ENCODE assay signal across 30 cellular contexts in genomic region chr15:88563638-88564037, GRCh38. TPM values are rescaled to one million over a fixed set of nuclear protein-coding genes. Genes with fewer than 3 reads are reported as not detected.
A peak's percentile ranks its signal among the peaks of the same experiment; 100 is the strongest.
DNase-seq lines count a peak whose midpoint lies in the region; ATAC-seq, FAIRE-seq and TF ChIP-seq lines count a peak whose summit lies in the region.
"Had no signal": no experiment of that assay in that cellular context is flagged by ENCODE, and none has a peak within 500 bp of the region (broad histone marks: within the 10 kb centered on the region; RNA-seq: fewer than 3 reads in every experiment).

No MANE protein-coding gene starts in this region.

- peak overlapping the region; percentile 31; the same call in 1 of the 3 replicates for H3K27ac ChIP-seq in K562 (ENCODE audit: extremely low read depth, low read depth, low read length)
- no peak overlapping the region for H3K27ac ChIP-seq in mesendoderm (ENCODE audit: low read depth, low read length)
- H3K27ac ChIP-seq: BLaER1 treated with 17β-estradiol and CSF1 and Interleukin-3, amounts not matched to agents 10 nM and 100 nM; breast epithelium; neutrophil; psoas muscle; RWPE1; tibial artery had no signal

- TF ChIP-seq POLR2A in K562 (conservative IDR thresholded peaks at IDR 0.05): no peak

- H3K9me3 ChIP-seq in K562 (replicated peaks; ENCODE audit: control insufficient read depth, insufficient read depth, low read depth, low read length): no peaks in the 10 kb centered on the region
- H3K9me3 ChIP-seq: BLaER1 treated with 17β-estradiol and CSF1 and Interleukin-3, amounts not matched to agents 10 nM and 100 nM; breast epithelium; neutrophil; psoas muscle; tibial artery had no signal

- no peak overlapping the region for H4K5ac ChIP-seq in mesendoderm (ENCODE audit: low read length)

- H3K36me3 Mint-ChIP-seq in activated T-helper 17 cell treated with anti-CD3 and anti-CD28 coated beads, Interleukin-2, amount 50 U/mL, for 72 hours (ENCODE audit: low read depth): no peaks in the 10 kb centered on the region
- H3K36me3 Mint-ChIP-seq: activated CD4-positive, alpha-beta memory T cell treated with anti-CD3 and anti-CD28 coated beads for 36 hours; mesothelial cell of epicardium had no signal

- no peak overlapping the region for H2BK5ac ChIP-seq in mesendoderm (ENCODE audit: low read length)

- no peak overlapping the region for H3K18ac ChIP-seq in mesendoderm (ENCODE audit: low read length)

- H3K79me2 ChIP-seq in K562 (ENCODE audit: control insufficient read depth, insufficient read depth, low read length): no peaks in the 10 kb centered on the region
- H3K79me2 ChIP-seq in mesendoderm (ENCODE audit: control insufficient read depth, insufficient read depth, low read length): no peaks in the 10 kb centered on the region

- H3K4me1 Mint-ChIP-seq in activated T-helper 17 cell treated with anti-CD3 and anti-CD28 coated beads, Interleukin-2, amount 50 U/mL, for 72 hours: no peaks in the 10 kb centered on the region
- H3K4me1 Mint-ChIP-seq: mesothelial cell of epicardium had no signal

- H4K20me1 ChIP-seq in K562 (replicated peaks; ENCODE audit: control insufficient read depth, insufficient read depth, low read length): no peaks in the 10 kb centered on the region
- H4K20me1 ChIP-seq: BLaER1 treated with 17β-estradiol and CSF1 and Interleukin-3, amounts not matched to agents 10 nM and 100 nM had no signal

- TF ChIP-seq RAD21 in K562 (CRISPR knock-in tag; conservative IDR thresholded peaks at IDR 0.05 in 1 of 2, IDR thresholded peaks at IDR 0.05 in 1 of 2): no peak

- H3K79me1 ChIP-seq in mesendoderm (ENCODE audit: low read length): no peaks in the 10 kb centered on the region

- no peak overlapping the region for H3K56ac ChIP-seq in mesendoderm (ENCODE audit: low read length)

- no peak overlapping the region for H3K4me3 Mint-ChIP-seq in activated T-helper 17 cell treated with anti-CD3 and anti-CD28 coated beads, Interleukin-2, amount 50 U/mL, for 72 hours
- H3K4me3 Mint-ChIP-seq: activated CD4-positive, alpha-beta memory T cell treated with anti-CD3 and anti-CD28 coated beads for 36 hours; mesothelial cell of epicardium; naive B cell had no signal

- no peak overlapping the region for H4K8ac ChIP-seq in mesendoderm (ENCODE audit: low read depth, low read length)

- H3K36me3 ChIP-seq in K562 (ENCODE audit: control insufficient read depth, insufficient read depth, low read length) (no peaks in the 10 kb centered on the region), mesendoderm (ENCODE audit: control insufficient read depth, insufficient read depth, low read length) (no peaks in the 10 kb centered on the region)
- H3K36me3 ChIP-seq: BLaER1 treated with 17β-estradiol and CSF1 and Interleukin-3, amounts not matched to agents 10 nM and 100 nM; breast epithelium; neutrophil; tibial artery had no signal

- no peak overlapping the region for H3K23ac ChIP-seq in mesendoderm (ENCODE audit: low read length)

- no peaks in the 10 kb centered on the region for H3K9me3 Mint-ChIP-seq in activated T-helper 17 cell treated with anti-CD3 and anti-CD28 coated beads, Interleukin-2, amount 50 U/mL, for 72 hours
- H3K9me3 Mint-ChIP-seq: activated CD4-positive, alpha-beta memory T cell treated with anti-CD3 and anti-CD28 coated beads for 36 hours had no signal

- CTCF ChIA-PET in K562 (lab: Yijun Ruan, JAX; ENCODE audit: low intra/inter-chr PET ratio): no interaction called here

- peak; percentile 31 for DNase-seq in RCC 7860 (ENCODE audit: low spot score)
- peak; percentile 27 to 82 (median 56) for DNase-seq in K562 (ENCODE audit: extremely low read depth in 1 of 4, low spot score in 3 of 4)
- no peak for DNase-seq in left colon
- no peak for DNase-seq in mesendoderm
- DNase-seq in posterior vena cava (ENCODE audit: low spot score): no peak
- DNase-seq: activated CD4-positive, alpha-beta memory T cell treated with anti-CD3 and anti-CD28 coated beads for 36 hours; activated CD8-positive, alpha-beta memory T cell treated with anti-CD3 and anti-CD28 coated beads, Interleukin-2, amount 50 U/mL, for 4 hours; activated naive CD4-positive, alpha-beta T cell treated with Interleukin-2 at 50 U/mL for 16 hours; COR-L47; effector CD4-positive, alpha-beta T cell; GF-D8; HCEC 1CT; islet precursor cell; naive B cell; NCI-H1092; NCI-H187; NCI-H82; psoas muscle; stimulated activated CD4-positive, alpha-beta T cell treated with anti-CD3 and anti-CD28 coated beads, Interleukin-4, amount 100 ng/mL, for 4 hours; tibial artery had no signal

- POLR2A ChIA-PET in K562 (lab: Yijun Ruan, JAX): interaction anchor here (0.9 kb wide), 1 partner anchor 9 kb away, joined by 3 read pairs; no protein-coding TSS in a partner anchor

- H3K27me3 ChIP-seq in K562 (ENCODE audit: control insufficient read depth in 2 of 2, insufficient read depth in 2 of 2, low read length in 2 of 2) (no peaks in the 10 kb centered on the region), mesendoderm (ENCODE audit: insufficient read depth, low read length, poor library complexity) (no peaks in the 10 kb centered on the region)
- H3K27me3 ChIP-seq: BLaER1 treated with 17β-estradiol and CSF1 and Interleukin-3, amounts not matched to agents 10 nM and 100 nM; breast epithelium had no signal

- H3K9ac ChIP-seq in K562 (ENCODE audit: insufficient read depth in 1 of 2, low read depth in 2 of 2, low read length in 2 of 2) (peak overlapping the region in 1 of 2 experiments; percentile 58; a peak in 1 of 4 replicates), mesendoderm (ENCODE audit: low read length) (no peak overlapping the region)
- H3K9ac ChIP-seq: BLaER1 treated with 17β-estradiol and CSF1 and Interleukin-3, amounts not matched to agents 10 nM and 100 nM had no signal

- peak overlapping the region; percentile 20; the same call in 1 of the 2 replicates for H2AFZ ChIP-seq in K562 (ENCODE audit: low read depth, low read length)

- in situ Hi-C loops in K562 (cut with MboI): no loop called here

- H3K4me3 ChIP-seq in K562 (no peak overlapping the region), mesendoderm (ENCODE audit: low read length) (no peak overlapping the region)
- H3K4me3 ChIP-seq: BLaER1 treated with 17β-estradiol and CSF1 and Interleukin-3, amounts not matched to agents 10 nM and 100 nM; breast epithelium; psoas muscle; tibial artery had no signal

- no TSS peak for BruUV-seq in K562 (replicated peaks; lab: Mats Ljungman, UMichigan)

- H2BK15ac ChIP-seq in mesendoderm (replicated peaks; ENCODE audit: low read depth): no peak overlapping the region

- no peak overlapping the region for H3K4ac ChIP-seq in mesendoderm (ENCODE audit: low read depth, low read length)

- H3K27ac Mint-ChIP-seq in activated T-helper 17 cell treated with anti-CD3 and anti-CD28 coated beads, Interleukin-2, amount 50 U/mL, for 72 hours: no peak overlapping the region
- H3K27ac Mint-ChIP-seq: activated CD4-positive, alpha-beta memory T cell treated with anti-CD3 and anti-CD28 coated beads for 36 hours; mesothelial cell of epicardium had no signal

- H3K4me2 ChIP-seq in K562 (ENCODE audit: insufficient read depth, low read length) (peak overlapping the region; percentile 15), mesendoderm (ENCODE audit: low read length) (no peak overlapping the region)
- H3K4me2 ChIP-seq: BLaER1 treated with 17β-estradiol and CSF1 and Interleukin-3, amounts not matched to agents 10 nM and 100 nM had no signal

- intact Hi-C loops in K562 (cut with micrococcal nuclease) (no loop called here), left colon (cut with DNase I, micrococcal nuclease) (no loop called here), posterior vena cava (cut with DNase I) (no loop called here)

- H3K27me3 Mint-ChIP-seq in activated T-helper 17 cell treated with anti-CD3 and anti-CD28 coated beads, Interleukin-2, amount 50 U/mL, for 72 hours: peaks cover 17% of the 10 kb centered on the region
- H3K27me3 Mint-ChIP-seq: activated CD4-positive, alpha-beta memory T cell treated with anti-CD3 and anti-CD28 coated beads for 36 hours had no signal

- ATAC-seq in K562 (peak; percentile 97), left colon (peak; percentile 21), HG03571 (IDR thresholded peaks at IDR 0.05; ENCODE audit: unreplicated experiment) (no peak)
- no peak for ATAC-seq in activated T-helper 17 cell treated with anti-CD3 and anti-CD28 coated beads, Interleukin-2, amount 50 U/mL, for 72 hours (replicated peaks)
- ATAC-seq: activated CD4-positive, CD25-positive, alpha-beta regulatory T cell treated with anti-CD3 and anti-CD28 coated beads, Interleukin-2, amount 50 U/mL, for 24 hours; psoas muscle; sciatic nerve had no signal

- peak; percentile 75; the same call in 1 of the 2 replicates for TF ChIP-seq EP300 in K562 (IDR thresholded peaks at IDR 0.05; ENCODE audit: low read length)

- H2BK120ac ChIP-seq in mesendoderm (ENCODE audit: low read depth, low read length): no peak overlapping the region

- no peaks in the 10 kb centered on the region for H3K9me1 ChIP-seq in K562 (ENCODE audit: control insufficient read depth, insufficient read depth, low read length)

- H2AK5ac ChIP-seq in mesendoderm (ENCODE audit: low read length): no peak overlapping the region

- H3K4me1 ChIP-seq in K562 (replicated peaks in 1 of 2; ENCODE audit: control insufficient read depth in 2 of 2, insufficient read depth in 2 of 2, low read length in 2 of 2): peaks cover 11 to 15% of the 10 kb centered on the region in 2 experiments
- H3K4me1 ChIP-seq in mesendoderm (ENCODE audit: control insufficient read depth, low read depth, low read length): no peaks in the 10 kb centered on the region
- H3K4me1 ChIP-seq: BLaER1 treated with 17β-estradiol and CSF1 and Interleukin-3, amounts not matched to agents 10 nM and 100 nM; breast epithelium; psoas muscle; tibial artery had no signal

- FAIRE-seq in RCC 7860 (lab: Jason Lieb, UNC): no peak
- peak; percentile 97 for FAIRE-seq in K562 (lab: Jason Lieb, UNC)
- FAIRE-seq: colon had no signal

- TF ChIP-seq CTCF in K562 (IDR thresholded peaks at IDR 0.05 in 2 of 3, conservative IDR thresholded peaks at IDR 0.05 in 1 of 3; ENCODE audit: insufficient read depth in 2 of 3, low read depth in 1 of 3, low read length in 3 of 3): no peak

- WGBS in K562 (ENCODE audit: insufficient coverage, low coverage, missing lambda C conversion rate): 0% methylated on average over 5 of the region's 5 CpGs
- no CpG with 5 or more reads among the region's 5 CpGs for WGBS in mesendoderm (ENCODE audit: extremely low coverage, insufficient coverage, low lambda C conversion rate)

RNA-seq across cellular contexts. Expression of gene DET1, which starts 17.2 kb away (rescaled TPM):
- total RNA-seq in K562 (2011; cell fraction: chromatin; rRNA removed; ENCODE audit: low replicate concordance): 17.4 and 23.9 TPM in 2 replicates
- total RNA-seq in K562 (2011; cell fraction: nucleolus; rRNA removed): 10.8 and 11.7 TPM in 2 replicates
- 20.8 and 25.6 TPM in 2 replicates for total RNA-seq in K562 (2011; cell fraction: nucleoplasm; rRNA removed)
- total RNA-seq in K562 (2014; rRNA removed): 4.9 and 5.3 TPM in 2 replicates
- total RNA-seq in K562 (2014; rRNA removed; fragmentation: Illumina TruSeq; extraction: Trizol): 5.8 and 5.9 TPM in 2 replicates
- total RNA-seq in K562 (2015; rRNA removed; fragmentation: Illumina TruSeq; extraction: Trizol): 3.7 and 5.0 TPM in 2 replicates
- total RNA-seq in K562 (2021): 5.6 and 6.0 TPM in 2 replicates
- polyA plus RNA-seq in K562 (2011; rRNA removed): 8.1 and 9.6 TPM in 2 replicates
- 7.7 and 9.3 TPM in 2 replicates for polyA plus RNA-seq in K562 (2011; cell fraction: cytosol; rRNA removed)
- 17.0 and 18.9 TPM in 2 replicates for polyA plus RNA-seq in K562 (2011; cell fraction: nucleus; rRNA removed)
- 5.8 and 9.3 TPM in 2 replicates for polyA plus RNA-seq in K562 (2012)
- 7.0 and 7.3 TPM in 2 replicates for polyA plus RNA-seq in K562 (2014; fragmentation: Illumina TruSeq; extraction: Trizol)
- 1 to 10 TPM; 4.2 to 6.1 TPM for polyA plus RNA-seq in K562 (2014; fragmentation: Nextera tagmentation; extraction: Ambion mirVana)
- 6.9 and 7.3 TPM in 2 replicates for polyA plus RNA-seq in K562 (2014; rRNA removed)
- polyA minus RNA-seq in K562 (2011; rRNA and poly(A)+ RNA removed): 9.2 and 12.9 TPM in 2 replicates
- polyA minus RNA-seq in K562 (2011; cell fraction: cytosol; rRNA and poly(A)+ RNA removed): 2.0 and 3.0 TPM in 2 replicates
- 12.3 and 19.1 TPM in 2 replicates for polyA minus RNA-seq in K562 (2011; cell fraction: nucleus; rRNA and poly(A)+ RNA removed)
- 1 to 10 TPM; 5.3 to 5.9 TPM for total RNA-seq in left colon
- 3.2 TPM for polyA plus RNA-seq in mesendoderm (2013, experiment 1 of 2)
- 3.0 TPM for polyA plus RNA-seq in mesendoderm (2013, experiment 2 of 2)
- 1 to 10 TPM; 3.1 to 6.4 TPM for total RNA-seq in posterior vena cava
- total RNA-seq in activated T-helper 17 cell treated with anti-CD3 and anti-CD28 coated beads, Interleukin-2, amount 50 U/mL, for 72 hours: 1 to 10 TPM; 2.3 to 4.2 TPM

RNA-seq across cellular contexts. Expression of gene AEN, which starts 57.5 kb away (rescaled TPM):
- total RNA-seq in K562 (2011; cell fraction: chromatin; rRNA removed; ENCODE audit: low replicate concordance): 39.3 and 74.9 TPM in 2 replicates
- total RNA-seq in K562 (2011; cell fraction: nucleolus; rRNA removed): 60.9 and 72.5 TPM in 2 replicates
- total RNA-seq in K562 (2011; cell fraction: nucleoplasm; rRNA removed): 49.7 and 55.9 TPM in 2 replicates
- total RNA-seq in K562 (2014; rRNA removed) (51.0 and 56.6 TPM in 2 replicates), K562 (2014; rRNA removed; fragmentation: Illumina TruSeq; extraction: Trizol) (24.6 and 26.3 TPM in 2 replicates), K562 (2015; rRNA removed; fragmentation: Illumina TruSeq; extraction: Trizol) (40.0 and 40.9 TPM in 2 replicates), K562 (2021) (49.2 and 52.7 TPM in 2 replicates), left colon (10 to 100 TPM; 11.4 to 16.9 TPM), posterior vena cava (10 to 100 TPM; 12.2 to 24.3 TPM)
- polyA plus RNA-seq in K562 (2011; rRNA removed) (30.8 and 32.8 TPM in 2 replicates), K562 (2014; fragmentation: Illumina TruSeq; extraction: Trizol) (31.6 and 35.1 TPM in 2 replicates), K562 (2014; fragmentation: Nextera tagmentation; extraction: Ambion mirVana) (10 to 100 TPM in 1 of 2 experiments, 1 to 10 TPM in 1; 9.0 to 11.7 TPM), K562 (2014; rRNA removed) (35.5 and 45.5 TPM in 2 replicates)
- polyA plus RNA-seq in K562 (2011; cell fraction: cytosol; rRNA removed): 31.2 and 50.1 TPM in 2 replicates
- 44.5 and 69.3 TPM in 2 replicates for polyA plus RNA-seq in K562 (2011; cell fraction: nucleus; rRNA removed)
- polyA plus RNA-seq in K562 (2012): 22.0 and 27.2 TPM in 2 replicates
- polyA minus RNA-seq in K562 (2011; rRNA and poly(A)+ RNA removed): 20.7 and 30.4 TPM in 2 replicates
- 20.4 and 26.9 TPM in 2 replicates for polyA minus RNA-seq in K562 (2011; cell fraction: cytosol; rRNA and poly(A)+ RNA removed)
- polyA minus RNA-seq in K562 (2011; cell fraction: nucleus; rRNA and poly(A)+ RNA removed): 39.8 and 44.6 TPM in 2 replicates
- 53.8 TPM for polyA plus RNA-seq in mesendoderm (2013, experiment 1 of 2)
- polyA plus RNA-seq in mesendoderm (2013, experiment 2 of 2): 56.0 TPM
- 10 to 100 TPM; 43.6 to 53.8 TPM for total RNA-seq in activated T-helper 17 cell treated with anti-CD3 and anti-CD28 coated beads, Interleukin-2, amount 50 U/mL, for 72 hours

Comparison
In these comparisons a context has a peak if more than half of its experiments do, and no peak if none do; other contexts are left out.
1. DNase-seq: peak in RCC 7860 (single experiment) and K562 (4 of 4); none in left colon (0 of 2), mesendoderm (single experiment) and posterior vena cava (single experiment).
2. ATAC-seq: peak in K562 (single experiment) and left colon (single experiment); none in activated T-helper 17 cell treated with anti-CD3 and anti-CD28 coated beads, Interleukin-2, amount 50 U/mL, for 72 hours (single experiment) and HG03571 (single experiment).